ENCODE assay signal across 16 cellular contexts in the genomic region with DNA sequence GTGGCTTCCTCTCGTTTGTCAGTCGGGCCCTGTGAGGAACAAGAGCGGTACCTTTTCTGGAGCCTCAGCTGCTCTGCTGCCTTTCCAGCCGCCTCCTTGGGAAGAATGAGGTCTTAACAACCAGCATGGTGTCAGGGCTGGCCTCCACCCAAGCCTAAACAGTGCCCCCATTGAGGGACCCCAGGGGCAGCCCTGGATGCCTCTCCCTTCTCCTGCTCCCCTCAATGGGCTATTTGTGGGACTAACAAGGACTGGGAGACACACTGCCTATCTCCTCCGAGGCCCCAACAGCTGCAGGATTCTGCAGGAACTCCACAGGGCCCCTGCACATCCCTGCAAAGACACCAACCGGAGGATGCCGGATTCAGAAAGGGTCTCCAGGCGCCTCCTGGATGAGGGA.
DNase-seq lines count a peak whose midpoint lies in the region; ATAC-seq and TF ChIP-seq lines count a peak whose summit lies in the region.
"Had no signal": no experiment of that assay in that cellular context is flagged by ENCODE, and none has a peak within 500 bp of the region (broad histone marks: within the 10 kb centered on the region; RNA-seq: fewer than 3 reads in every experiment).

No MANE protein-coding gene starts in this region.

- no peak overlapping the region for H3K4ac ChIP-seq in neuronal stem cell (ENCODE audit: low read length)

- no TSS peak for BruUV-seq in PC-9 (replicated peaks; lab: Mats Ljungman, UMichigan)

- H2AFZ ChIP-seq in PC-9 (no peak overlapping the region), neuronal stem cell (ENCODE audit: low read length) (no peak overlapping the region), MM.1S (ENCODE audit: low read length) (no peak overlapping the region)

- H2BK5ac ChIP-seq in neuronal stem cell (ENCODE audit: low read length): no peak overlapping the region

- H3K4me2 ChIP-seq in PC-9 (no peak overlapping the region), neuronal stem cell (ENCODE audit: insufficient read depth, low read length, poor library complexity, severe bottlenecking) (no peak overlapping the region), MM.1S (ENCODE audit: low read depth, low read length) (no peak overlapping the region)

- WGBS in neuronal stem cell (ENCODE audit: extremely low coverage in 2 of 2, insufficient read length in 2 of 2, insufficient replicate concordance in 1 of 2), 2 donors: no CpG with 5 or more reads among the region's 8 CpGs

- H3K14ac ChIP-seq in neuronal stem cell (ENCODE audit: low read length): no peak overlapping the region

- no peak overlapping the region for H2BK12ac ChIP-seq in neuronal stem cell (ENCODE audit: low read length)

- no peaks in the 10 kb centered on the region for H3K79me1 ChIP-seq in neuronal stem cell (ENCODE audit: low read depth, low read length)

- CTCF ChIA-PET in PC-9 (lab: Charles Lee): no interaction called here

- H4K20me1 ChIP-seq in PC-9 (ENCODE audit: insufficient read depth) (no peaks in the 10 kb centered on the region), MM.1S (ENCODE audit: insufficient read depth, low read length) (no peaks in the 10 kb centered on the region)

- H3K4me1 ChIP-seq in PC-9 (replicated peaks; ENCODE audit: insufficient read depth) (peaks cover 45% of the 10 kb centered on the region), neuronal stem cell (ENCODE audit: control insufficient read depth in 2 of 2, insufficient read depth in 1 of 2, low read depth in 1 of 2, low read length in 2 of 2) (peaks cover 0 to 2% of the 10 kb centered on the region in 2 donors), MM.1S (ENCODE audit: low read length) (peaks cover 27% of the 10 kb centered on the region)
- H3K4me1 ChIP-seq: SJCRH30 had no signal

- intact Hi-C loops in PC-9 (cut with micrococcal nuclease; ENCODE audit: unreplicated experiment): no loop called here
- intact Hi-C loops in head of caudate nucleus (cut with DNase I): loop anchor here (10.0 kb wide), 1 partner anchor 155 kb away; the partner anchor contains the start of gene MAP3K1

- H3K79me2 ChIP-seq in PC-9 (ENCODE audit: low read depth): no peaks in the 10 kb centered on the region
- no peaks in the 10 kb centered on the region for H3K79me2 ChIP-seq in MM.1S (ENCODE audit: low read length)

- peaks cover 29% of the 10 kb centered on the region for H3F3A ChIP-seq in PC-9 (ENCODE audit: insufficient read depth, low read depth)
- peaks cover 8% of the 10 kb centered on the region; the same call in 1 of the 2 replicates for H3F3A ChIP-seq in MM.1S (ENCODE audit: insufficient read depth, low read length)

- ATAC-seq in HG02840 (IDR thresholded peaks at IDR 0.05; ENCODE audit: low FRiP score, unreplicated experiment): no peak

- peak overlapping the region; percentile 86; the same call in 1 of the 2 replicates for H3K27ac ChIP-seq in PC-9
- H3K27ac ChIP-seq in neuronal stem cell (replicated peaks; ENCODE audit: low read length): no peak overlapping the region
- no peak overlapping the region; the same call in 1 of the 2 replicates for H3K27ac ChIP-seq in MM.1S (ENCODE audit: low read length)
- H3K27ac ChIP-seq: SJCRH30 had no signal

- H3K27me3 ChIP-seq in PC-9 (ENCODE audit: insufficient read depth, low read depth) (no peaks in the 10 kb centered on the region), neuronal stem cell (ENCODE audit: control insufficient read depth in 3 of 3, insufficient read depth in 3 of 3, low read depth in 1 of 3, low read length in 3 of 3) (no peaks in the 10 kb centered on the region), MM.1S (replicated peaks; ENCODE audit: insufficient read depth, low read length) (no peaks in the 10 kb centered on the region)
- H3K27me3 ChIP-seq: BE2C had no signal

- no peak overlapping the region for H3K9ac ChIP-seq in neuronal stem cell (ENCODE audit: low read depth, low read length, poor library complexity)
- no peak overlapping the region for H3K9ac ChIP-seq in MM.1S (ENCODE audit: low read length)

- H4K91ac ChIP-seq in neuronal stem cell (ENCODE audit: low read depth, low read length, poor library complexity): no peak overlapping the region

- no peaks in the 10 kb centered on the region for H3K36me3 ChIP-seq in PC-9 (ENCODE audit: low read depth)
- no peaks in the 10 kb centered on the region for H3K36me3 ChIP-seq in neuronal stem cell (replicated peaks in 1 of 2; ENCODE audit: control insufficient read depth in 2 of 2, insufficient read depth in 2 of 2, low read length in 2 of 2)
- H3K36me3 ChIP-seq in MM.1S (replicated peaks; ENCODE audit: insufficient read depth, low read length): no peaks in the 10 kb centered on the region
- H3K36me3 ChIP-seq: BE2C, SJCRH30 had no signal

- H3K9me2 ChIP-seq in PC-9 (ENCODE audit: insufficient read depth) (no peaks in the 10 kb centered on the region), MM.1S (replicated peaks; ENCODE audit: insufficient read depth, low read length) (no peaks in the 10 kb centered on the region)

- POLR2A ChIA-PET in PC-9 (lab: Charles Lee; ENCODE audit: unreplicated experiment): no interaction called here

- no peak overlapping the region for H2BK15ac ChIP-seq in neuronal stem cell (ENCODE audit: low read length)

- no peak overlapping the region for H2BK120ac ChIP-seq in neuronal stem cell (ENCODE audit: low read depth, low read length)

- no peak overlapping the region for H4K8ac ChIP-seq in neuronal stem cell (ENCODE audit: low read depth, low read length)

- DNase-seq in PC-9 (no peak), head of caudate nucleus (peak; percentile 64 to 94 (median 88)), neuronal stem cell (ENCODE audit: low spot score) (no peak), superior temporal gyrus (ENCODE audit: extremely low spot score) (peak; percentile 80), NOMO-1 (lab: John Stamatoyannopoulos, UW; ENCODE audit: unreplicated experiment in 2 of 2) (no peak), MM.1S (no peak)
- DNase-seq: BE2C; CD8-positive, alpha-beta memory T cell; GOT3; NCI-H1092; NCI-H1694 treated with DMSO at 0.1 percent for 48 hours; NCI-H446 treated with DMSO at 0.1 percent for 48 hours; NCI-H774; RPMI8226 had no signal

- H2AK5ac ChIP-seq in neuronal stem cell (ENCODE audit: low read depth, low read length): peak overlapping the region; percentile 59

- H3K18ac ChIP-seq in neuronal stem cell (ENCODE audit: low read length): no peak overlapping the region

- H3K9me3 ChIP-seq in PC-9 (ENCODE audit: insufficient read depth, low read depth) (no peaks in the 10 kb centered on the region; the same call in 1 of the 2 replicates), neuronal stem cell (replicated peaks in 1 of 2; ENCODE audit: control insufficient read depth in 2 of 2, insufficient read depth in 1 of 2, low read depth in 1 of 2, low read length in 2 of 2) (no peaks in the 10 kb centered on the region), MM.1S (replicated peaks; ENCODE audit: insufficient read depth, low read length) (no peaks in the 10 kb centered on the region)
- H3K9me3 ChIP-seq: BE2C, SJCRH30 had no signal

- TF ChIP-seq CTCF in PC-9 (conservative IDR thresholded peaks at IDR 0.05) (no peak), MM.1S (IDR thresholded peaks at IDR 0.05; ENCODE audit: low read length) (no peak)

- H3K23ac ChIP-seq in neuronal stem cell (ENCODE audit: low read depth, low read length, poor library complexity): no peak overlapping the region

- H3K4me3 ChIP-seq in PC-9 (no peak overlapping the region), neuronal stem cell (ENCODE audit: low read length in 2 of 2) (no peak overlapping the region), MM.1S (ENCODE audit: low read length) (no peak overlapping the region)
- H3K4me3 ChIP-seq: SJCRH30 had no signal

Comparison
In these comparisons a context has a peak if more than half of its experiments do, and no peak if none do; other contexts are left out.
1. DNase-seq: peak in head of caudate nucleus (42 of 42) and superior temporal gyrus (single experiment); none in PC-9 (0 of 2), neuronal stem cell (single experiment), NOMO-1 (0 of 2) and MM.1S (single experiment).